Comparison of ENCODE assay signal across 18 cellular contexts in the genomic region with DNA sequence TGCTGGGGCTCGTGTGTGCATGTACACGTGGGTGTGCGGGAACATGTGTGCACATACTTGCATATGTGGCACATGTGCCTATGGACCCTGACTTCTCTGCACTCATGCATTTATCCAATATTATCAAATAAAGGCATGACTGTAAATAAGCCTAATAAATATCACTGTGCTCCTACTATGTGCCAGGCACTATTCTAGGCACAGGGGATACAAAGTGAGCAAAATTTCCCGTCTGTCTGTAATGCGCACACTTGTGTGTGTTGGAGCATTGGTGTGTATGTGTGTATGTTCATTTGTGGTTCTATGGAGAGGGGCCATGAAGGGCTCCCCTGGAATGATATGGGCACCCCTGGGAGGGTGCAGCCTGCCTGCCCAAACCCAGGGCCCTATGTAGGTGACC.
"Had no signal": no experiment of that assay in that cellular context is flagged by ENCODE, and none has a peak within 500 bp of the region (broad histone marks: within the 10 kb centered on the region; RNA-seq: fewer than 3 reads in every experiment).

No MANE protein-coding gene starts in this region.

- H3K4me1 ChIP-seq: esophagus muscularis mucosa, heart right ventricle, right atrium auricular region, tibial nerve had no signal

- ATAC-seq: mucosa of descending colon; naive thymus-derived CD8-positive, alpha-beta T cell had no signal

- H3K9me3 ChIP-seq: esophagus muscularis mucosa, gastrocnemius medialis, heart right ventricle, mucosa of descending colon, ovary, right atrium auricular region, tibial nerve had no signal

- FAIRE-seq: islet of Langerhans, small intestine had no signal

- DNase-seq: effector CD4-positive, alpha-beta T cell; endodermal cell; gastrocnemius medialis; heart right ventricle; hypothalamus; kidney glomerular epithelial cell; mucosa of descending colon; naive thymus-derived CD8-positive, alpha-beta T cell; ovary; small intestine; stimulated activated CD4-positive, alpha-beta T cell treated with anti-CD3 and anti-CD28 coated beads, Interleukin-12 subunit alpha, Interleukin-12 subunit beta, amount 100 ng/mL, for 4 hours; stimulated activated naive CD4-positive, alpha-beta T cell treated with Interleukin-2 at 50 U/mL for 16 hours had no signal

- H3K4me3 ChIP-seq: coronary artery, esophagus muscularis mucosa, gastrocnemius medialis, heart right ventricle, mucosa of descending colon, ovary, right atrium auricular region, tibial nerve had no signal

- H3K36me3 ChIP-seq: ovary had no signal

- H3K27ac ChIP-seq: coronary artery, epithelial cell of prostate, esophagus muscularis mucosa, heart right ventricle, ovary, right atrium auricular region, tibial nerve had no signal

- H3K4me1 Mint-ChIP-seq: endodermal cell had no signal

- H3K27ac Mint-ChIP-seq: endodermal cell had no signal

- H3K27me3 Mint-ChIP-seq: naive thymus-derived CD8-positive, alpha-beta T cell had no signal

- H3K27me3 ChIP-seq: gastrocnemius medialis, heart right ventricle, ovary, right atrium auricular region, tibial nerve had no signal

- H3K9me3 Mint-ChIP-seq: endodermal cell; naive thymus-derived CD8-positive, alpha-beta T cell had no signal

- H3K4me3 Mint-ChIP-seq: endodermal cell; naive thymus-derived CD8-positive, alpha-beta T cell had no signal
